15 cellular contexts compared by ENCODE assay signal in the genomic region with DNA sequence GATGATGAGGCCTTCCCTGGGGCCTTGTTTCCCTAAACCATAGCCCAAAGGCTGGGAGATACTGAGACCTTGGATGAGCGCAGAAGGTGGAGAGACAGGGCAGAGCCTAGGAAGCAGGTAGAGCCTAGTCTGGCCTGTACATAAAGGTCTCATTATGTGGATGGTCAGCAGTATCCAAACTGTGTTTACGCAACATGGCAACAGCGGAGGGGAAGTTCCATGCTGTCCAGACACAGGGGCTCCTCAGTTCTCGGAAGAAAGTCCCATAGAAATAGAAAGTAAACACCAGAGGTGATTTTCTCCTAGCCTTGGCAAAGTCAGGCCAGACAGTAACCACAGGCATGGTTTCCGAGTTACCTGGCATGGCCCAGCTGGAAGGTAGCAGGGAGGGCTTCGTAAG.
"Had no signal": no experiment of that assay in that cellular context is flagged by ENCODE, and none has a peak within 500 bp of the region (broad histone marks: within the 10 kb centered on the region; RNA-seq: fewer than 3 reads in every experiment).

No MANE protein-coding gene starts in this region.

- H3K27ac ChIP-seq: prostate gland, tibial artery, VCaP had no signal

- ATAC-seq: activated CD4-positive, alpha-beta T cell treated with anti-CD3 and anti-CD28 coated beads for 36 hours; naive thymus-derived CD8-positive, alpha-beta T cell; T-cell had no signal

- H3K9me3 Mint-ChIP-seq: activated CD4-positive, alpha-beta memory T cell treated with anti-CD3 and anti-CD28 coated beads, Interleukin-2, amount 10 ng/mL, durations not matched to agents 7 days and 5 days; activated naive CD4-positive, alpha-beta T cell treated with anti-CD3 and anti-CD28 coated beads for 36 hours; naive thymus-derived CD8-positive, alpha-beta T cell; T-cell had no signal

- H3K27me3 ChIP-seq: tibial artery had no signal

- DNase-seq: activated CD4-positive, alpha-beta memory T cell treated with anti-CD3 and anti-CD28 coated beads, Interleukin-2, amount 10 ng/mL, durations not matched to agents 7 days and 5 days; activated CD4-positive, alpha-beta T cell treated with anti-CD3 and anti-CD28 coated beads for 36 hours; activated naive CD4-positive, alpha-beta T cell treated with anti-CD3 and anti-CD28 coated beads for 36 hours; central memory CD4-positive, alpha-beta T cell; effector CD8-positive, alpha-beta T cell; hypothalamus; naive thymus-derived CD8-positive, alpha-beta T cell; stimulated activated CD4-positive, alpha-beta T cell treated with anti-CD3 and anti-CD28 coated beads, Interleukin-15, amount 100 ng/mL, for 24 hours; stimulated activated CD4-positive, alpha-beta T cell treated with anti-CD3 and anti-CD28 coated beads, Interleukin-4, amount 100 ng/mL, for 24 hours; T-cell; tibial artery had no signal

- H3K27me3 Mint-ChIP-seq: activated CD4-positive, alpha-beta memory T cell treated with anti-CD3 and anti-CD28 coated beads, Interleukin-2, amount 10 ng/mL, durations not matched to agents 7 days and 5 days; activated CD4-positive, alpha-beta T cell treated with anti-CD3 and anti-CD28 coated beads for 36 hours; naive thymus-derived CD8-positive, alpha-beta T cell; T-cell had no signal

- H3K4me3 Mint-ChIP-seq: activated CD4-positive, alpha-beta memory T cell treated with anti-CD3 and anti-CD28 coated beads, Interleukin-2, amount 10 ng/mL, durations not matched to agents 7 days and 5 days; activated CD4-positive, alpha-beta T cell treated with anti-CD3 and anti-CD28 coated beads for 36 hours; activated naive CD4-positive, alpha-beta T cell treated with anti-CD3 and anti-CD28 coated beads for 36 hours; naive thymus-derived CD8-positive, alpha-beta T cell; T-cell had no signal

- H3K4me3 ChIP-seq: coronary artery, lung, prostate gland, tibial artery had no signal

- H3K27ac Mint-ChIP-seq: activated CD4-positive, alpha-beta memory T cell treated with anti-CD3 and anti-CD28 coated beads, Interleukin-2, amount 10 ng/mL, durations not matched to agents 7 days and 5 days; activated CD4-positive, alpha-beta T cell treated with anti-CD3 and anti-CD28 coated beads for 36 hours; activated naive CD4-positive, alpha-beta T cell treated with anti-CD3 and anti-CD28 coated beads for 36 hours; T-cell had no signal

- H3K9me3 ChIP-seq: prostate gland, tibial artery had no signal

- H3K36me3 ChIP-seq: prostate gland, tibial artery had no signal
